In genomic region chr1:114671011-114671938, GRCh38 we compare ENCODE assay signal across 1 cellular context.
TF ChIP-seq lines count a peak whose summit lies in the region.

No MANE protein-coding gene starts in this region.

TF ChIP-seq in endothelial cell of umbilical vein, 7 proteins besides CTCF, POLR2A, EP300 and RAD21:
- no peak for TF ChIP-seq FOS (IDR thresholded peaks at IDR 0.05; ENCODE audit: borderline replicate concordance, insufficient read depth, low read length)
- TF ChIP-seq POLR2AphosphoS5 (IDR thresholded peaks at IDR 0.05; ENCODE audit: insufficient read depth, low read depth, low read length) = no peak
- TF ChIP-seq GATA2 (IDR thresholded peaks at IDR 0.05; ENCODE audit: insufficient read depth, insufficient read length, low read depth, low read length) = no peak
- TF ChIP-seq MAX (IDR thresholded peaks at IDR 0.05; ENCODE audit: insufficient read depth, insufficient read length) = no peak
- TF ChIP-seq JUN (IDR thresholded peaks at IDR 0.05; ENCODE audit: borderline replicate concordance, insufficient read depth, insufficient read length, low read depth) = no peak
- no peak for TF ChIP-seq EZH2 (IDR thresholded peaks at IDR 0.05; ENCODE audit: borderline replicate concordance, low read depth, low read length, severe bottlenecking)
- no peak for TF ChIP-seq MYC (IDR thresholded peaks at IDR 0.05; ENCODE audit: low read depth, low read length)
